Comparison of ENCODE assay signal across 15 cellular contexts in the genomic region with DNA sequence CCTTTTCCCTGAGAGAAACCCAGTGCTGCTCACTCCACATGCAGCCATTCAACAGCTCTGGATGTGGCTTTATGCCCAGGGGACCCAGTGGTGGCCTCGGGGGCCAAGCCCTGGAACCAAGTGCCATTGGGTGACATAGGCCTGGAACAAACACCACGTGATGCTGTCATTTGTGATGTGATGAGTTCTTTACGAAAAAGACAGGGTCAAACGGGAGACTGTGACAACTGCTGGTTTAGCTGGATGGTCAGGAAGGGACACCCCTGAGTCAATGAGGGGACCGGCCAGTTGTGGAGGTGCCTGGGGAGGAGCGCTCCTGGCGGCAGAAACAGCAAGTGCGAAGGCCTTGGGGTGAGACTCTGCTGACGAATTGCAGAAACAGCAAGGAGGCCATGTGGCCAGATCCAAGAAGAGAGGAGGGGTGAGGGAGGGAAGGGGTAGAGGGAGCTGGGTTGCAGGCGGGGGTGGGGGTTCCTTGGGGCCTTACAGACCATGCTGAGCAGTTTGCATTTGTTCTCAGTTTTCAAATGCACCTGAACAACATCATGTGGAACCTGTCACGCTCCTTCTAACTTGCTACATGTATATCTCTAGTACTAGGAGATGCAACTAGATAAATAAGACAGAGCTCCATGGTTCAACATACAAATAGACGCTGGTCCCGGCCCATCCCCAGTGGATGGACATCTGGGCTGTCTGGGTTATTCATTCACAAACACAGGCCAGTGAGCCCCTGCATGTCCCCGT. TPM values are rescaled to one million over a fixed set of nuclear protein-coding genes. Genes with fewer than 3 reads are reported as not detected.
DNase-seq lines count a peak whose midpoint lies in the region; ATAC-seq and TF ChIP-seq lines count a peak whose summit lies in the region.
"Had no signal": no experiment of that assay in that cellular context is flagged by ENCODE, and none has a peak within 500 bp of the region (broad histone marks: within the 10 kb centered on the region; RNA-seq: fewer than 3 reads in every experiment).

No MANE protein-coding gene starts in this region.

- H3K27ac Mint-ChIP-seq in stimulated activated naive CD8-positive, alpha-beta T cell treated with anti-CD3 and anti-CD28 coated beads, Interleukin-15, amount 100 ng/mL, for 72 hours = no peak overlapping the region
- no peak overlapping the region for H3K27ac Mint-ChIP-seq in activated naive CD8-positive, alpha-beta T cell treated with anti-CD3 and anti-CD28 coated beads, Interleukin-2, amount 50 U/mL, for 24 hours
- H3K27ac Mint-ChIP-seq: HFFc6; stimulated activated effector memory CD8-positive, alpha-beta T cell treated with anti-CD3 and anti-CD28 coated beads, Interleukin-12 subunit alpha, Interleukin-12 subunit beta, amount 100 ng/mL, for 72 hours had no signal

- intact Hi-C loops in left colon (cut with DNase I, micrococcal nuclease) = no loop called here

- peaks cover 30% of the 10 kb centered on the region for H3K27me3 Mint-ChIP-seq in stimulated activated naive CD8-positive, alpha-beta T cell treated with anti-CD3 and anti-CD28 coated beads, Interleukin-15, amount 100 ng/mL, for 72 hours
- peaks cover 7% of the 10 kb centered on the region for H3K27me3 Mint-ChIP-seq in activated naive CD8-positive, alpha-beta T cell treated with anti-CD3 and anti-CD28 coated beads, Interleukin-2, amount 50 U/mL, for 24 hours

- H3K9ac ChIP-seq in SU-DHL-6 (ENCODE audit: low read length) = peak overlapping the region; percentile 82

- no peaks in the 10 kb centered on the region for H3K9me3 ChIP-seq in SU-DHL-6 (ENCODE audit: insufficient read depth, low read length)

- no peaks in the 10 kb centered on the region for H3K9me2 ChIP-seq in SU-DHL-6 (replicated peaks; ENCODE audit: insufficient read depth, low read length)

- H2AFZ ChIP-seq in SU-DHL-6 (ENCODE audit: low read depth, low read length, severe bottlenecking) = no peak overlapping the region

- H3F3A ChIP-seq in SU-DHL-6 (ENCODE audit: insufficient read depth) = peaks cover 70% of the 10 kb centered on the region

- H3K36me3 ChIP-seq in SU-DHL-6 (ENCODE audit: low read length) = no peaks in the 10 kb centered on the region

- peaks cover 12% of the 10 kb centered on the region for H3K4me1 Mint-ChIP-seq in stimulated activated naive CD8-positive, alpha-beta T cell treated with anti-CD3 and anti-CD28 coated beads, Interleukin-15, amount 100 ng/mL, for 72 hours
- H3K4me1 Mint-ChIP-seq in activated naive CD8-positive, alpha-beta T cell treated with anti-CD3 and anti-CD28 coated beads, Interleukin-2, amount 50 U/mL, for 24 hours = peaks cover 13% of the 10 kb centered on the region

- peak overlapping the region; percentile 98 for H3K27ac ChIP-seq in SU-DHL-6 (ENCODE audit: low read depth, low read length)

- ATAC-seq in stimulated activated naive CD8-positive, alpha-beta T cell treated with anti-CD3 and anti-CD28 coated beads, Interleukin-15, Interleukin-2, amounts not matched to agents 100 U/mL and 50 U/mL, for 24 hours = no peak
- ATAC-seq in stimulated activated naive CD8-positive, alpha-beta T cell treated with anti-CD3 and anti-CD28 coated beads, Interleukin-15, amount 100 ng/mL, for 72 hours = no peak
- ATAC-seq in left colon (no peak), HG03439 (IDR thresholded peaks at IDR 0.05; ENCODE audit: unreplicated experiment) (no peak), HG02763 (IDR thresholded peaks at IDR 0.05; ENCODE audit: unreplicated experiment) (no peak)
- no peak for ATAC-seq in activated naive CD8-positive, alpha-beta T cell treated with anti-CD3 and anti-CD28 coated beads, Interleukin-2, amount 50 U/mL, for 24 hours

- no peaks in the 10 kb centered on the region for H3K9me3 Mint-ChIP-seq in stimulated activated naive CD8-positive, alpha-beta T cell treated with anti-CD3 and anti-CD28 coated beads, Interleukin-15, amount 100 ng/mL, for 72 hours
- no peaks in the 10 kb centered on the region for H3K9me3 Mint-ChIP-seq in activated naive CD8-positive, alpha-beta T cell treated with anti-CD3 and anti-CD28 coated beads, Interleukin-2, amount 50 U/mL, for 24 hours
- H3K9me3 Mint-ChIP-seq: HFFc6; immature natural killer cell; stimulated activated effector memory CD8-positive, alpha-beta T cell treated with anti-CD3 and anti-CD28 coated beads, Interleukin-12 subunit alpha, Interleukin-12 subunit beta, amount 100 ng/mL, for 72 hours had no signal

- H3K27me3 ChIP-seq in SU-DHL-6 (ENCODE audit: low read length) = no peaks in the 10 kb centered on the region

- peak; percentile 51 for TF ChIP-seq CTCF in SU-DHL-6 (IDR thresholded peaks at IDR 0.05; ENCODE audit: insufficient read depth, low read length, poor library complexity, severe bottlenecking)

- H3K4me3 Mint-ChIP-seq in stimulated activated naive CD8-positive, alpha-beta T cell treated with anti-CD3 and anti-CD28 coated beads, Interleukin-15, amount 100 ng/mL, for 72 hours = no peak overlapping the region
- no peak overlapping the region for H3K4me3 Mint-ChIP-seq in activated naive CD8-positive, alpha-beta T cell treated with anti-CD3 and anti-CD28 coated beads, Interleukin-2, amount 50 U/mL, for 24 hours
- H3K4me3 Mint-ChIP-seq: HFFc6; immature natural killer cell; stimulated activated effector memory CD8-positive, alpha-beta T cell treated with anti-CD3 and anti-CD28 coated beads, Interleukin-12 subunit alpha, Interleukin-12 subunit beta, amount 100 ng/mL, for 72 hours had no signal

- no peaks in the 10 kb centered on the region for H3K36me3 Mint-ChIP-seq in activated naive CD8-positive, alpha-beta T cell treated with anti-CD3 and anti-CD28 coated beads, Interleukin-2, amount 50 U/mL, for 24 hours (ENCODE audit: low read depth)
- H3K36me3 Mint-ChIP-seq: immature natural killer cell; stimulated activated effector memory CD8-positive, alpha-beta T cell treated with anti-CD3 and anti-CD28 coated beads, Interleukin-12 subunit alpha, Interleukin-12 subunit beta, amount 100 ng/mL, for 72 hours had no signal

- peak; percentile 2 for DNase-seq in stimulated activated naive CD8-positive, alpha-beta T cell treated with anti-CD3 and anti-CD28 coated beads, Interleukin-15, Interleukin-2, amounts not matched to agents 100 U/mL and 50 U/mL, for 24 hours
- DNase-seq in stimulated activated naive CD8-positive, alpha-beta T cell treated with anti-CD3 and anti-CD28 coated beads, Interleukin-15, amount 100 ng/mL, for 72 hours = no peak
- peak; percentile 3 to 14 for DNase-seq in left colon
- no peak for DNase-seq in SIG-M5 treated with dmso at 0.1 percent for 504 hours (lab: John Stamatoyannopoulos, UW; ENCODE audit: unreplicated experiment)
- no peak for DNase-seq in activated naive CD8-positive, alpha-beta T cell treated with anti-CD3 and anti-CD28 coated beads, Interleukin-2, amount 50 U/mL, for 24 hours
- DNase-seq: cortex of kidney, foreskin fibroblast, HFFc6, NCI-H226 had no signal

- peak overlapping the region; percentile 58 for H3K4me2 ChIP-seq in SU-DHL-6 (ENCODE audit: low read depth, low read length, poor library complexity, severe bottlenecking)

- H3K79me2 ChIP-seq in SU-DHL-6 (ENCODE audit: insufficient read depth, low read length) = peaks cover 22% of the 10 kb centered on the region; the same call in 1 of the 2 replicates

- H3K4me3 ChIP-seq in SU-DHL-6 (ENCODE audit: insufficient read depth, low read length, poor library complexity, severe bottlenecking) = no peak overlapping the region

- H4K20me1 ChIP-seq in SU-DHL-6 (ENCODE audit: low read depth, low read length) = no peaks in the 10 kb centered on the region

RNA-seq across cellular contexts. Expression of gene IGLL5, which starts 56.1 kb away (rescaled TPM):
- total RNA-seq in left colon = 10 to 100 TPM in 1 of 2 donors, 1 to 10 TPM in 1; 5.5 to 40.7 TPM
- total RNA-seq: HFFc6; T-helper 2 cell treated with Interferon-gamma antibody and Interleukin-4, amounts not matched to agents 100 ng/mL and 5 ng/mL, for 36 hours had no signal

Comparison
In these comparisons a context has a peak if more than half of its experiments do, and no peak if none do; other contexts are left out.
1. DNase-seq: peak in stimulated activated naive CD8-positive, alpha-beta T cell treated with anti-CD3 and anti-CD28 coated beads, Interleukin-15, Interleukin-2, amounts not matched to agents 100 U/mL and 50 U/mL, for 24 hours (single experiment) and left colon (2 of 2); none in stimulated activated naive CD8-positive, alpha-beta T cell treated with anti-CD3 and anti-CD28 coated beads, Interleukin-15, amount 100 ng/mL, for 72 hours (0 of 2), SIG-M5 treated with dmso at 0.1 percent for 504 hours (single experiment) and activated naive CD8-positive, alpha-beta T cell treated with anti-CD3 and anti-CD28 coated beads, Interleukin-2, amount 50 U/mL, for 24 hours (single experiment).